15 cellular contexts compared by ENCODE assay signal in genomic region chr1:76268341-76268740, GRCh38.
DNase-seq lines count a peak whose midpoint lies in the region; ATAC-seq and TF ChIP-seq lines count a peak whose summit lies in the region.
"Had no signal": no experiment of that assay in that cellular context is flagged by ENCODE, and none has a peak within 500 bp of the region (broad histone marks: within the 10 kb centered on the region; RNA-seq: fewer than 3 reads in every experiment).

No MANE protein-coding gene starts in this region.

- H3K27me3 Mint-ChIP-seq in activated CD4-positive, alpha-beta T cell treated with anti-CD3 and anti-CD28 coated beads for 36 hours: no peaks in the 10 kb centered on the region
- H3K27me3 Mint-ChIP-seq in activated naive CD8-positive, alpha-beta T cell treated with anti-CD3 and anti-CD28 coated beads, Interleukin-2, amount 10 ng/mL, durations not matched to agents 7 days and 5 days: no peaks in the 10 kb centered on the region

- H3K79me2 ChIP-seq in Loucy (ENCODE audit: insufficient read depth, low read length): no peaks in the 10 kb centered on the region
- H3K79me2 ChIP-seq in parathyroid adenoma: no peaks in the 10 kb centered on the region

- no peak for TF ChIP-seq POLR2A in vagina (IDR thresholded peaks at IDR 0.05)

- H3K4me2 ChIP-seq in Loucy (ENCODE audit: low read depth, low read length, poor library complexity, severe bottlenecking) (peak overlapping the region; percentile 33), parathyroid adenoma (ENCODE audit: low read length) (peak overlapping the region; percentile 69)

- ATAC-seq in activated CD4-positive, alpha-beta T cell treated with anti-CD3 and anti-CD28 coated beads for 36 hours: no peak
- ATAC-seq in activated naive CD8-positive, alpha-beta T cell treated with anti-CD3 and anti-CD28 coated beads, Interleukin-2, amount 10 ng/mL, durations not matched to agents 7 days and 5 days (ENCODE audit: low read depth): no peak
- ATAC-seq in HG02973 (IDR thresholded peaks at IDR 0.05; ENCODE audit: unreplicated experiment): no peak

- CTCF ChIA-PET in activated CD4-positive, alpha-beta T cell treated with anti-CD3 and anti-CD28 coated beads for 36 hours (lab: Charles Lee): interaction anchor here (1.1 to 1.3 kb wide), 2 partner anchors 11 to 14 kb away, joined by 3 to 4 read pairs; no protein-coding TSS in a partner anchor

- no peaks in the 10 kb centered on the region for H4K20me1 ChIP-seq in Loucy (ENCODE audit: insufficient read depth, low read length, poor library complexity, severe bottlenecking)

- H3K27me3 ChIP-seq in Loucy (ENCODE audit: insufficient read depth, low read length, poor library complexity, severe bottlenecking) (no peaks in the 10 kb centered on the region), parathyroid adenoma (ENCODE audit: control insufficient read depth, insufficient read depth, low read length) (no peaks in the 10 kb centered on the region), vagina (no peaks in the 10 kb centered on the region)
- H3K27me3 ChIP-seq: heart right ventricle had no signal

- H3K36me3 Mint-ChIP-seq in activated CD4-positive, alpha-beta T cell treated with anti-CD3 and anti-CD28 coated beads for 36 hours (ENCODE audit: low read depth): no peaks in the 10 kb centered on the region
- H3K36me3 Mint-ChIP-seq in activated naive CD8-positive, alpha-beta T cell treated with anti-CD3 and anti-CD28 coated beads, Interleukin-2, amount 10 ng/mL, durations not matched to agents 7 days and 5 days: peaks cover 8% of the 10 kb centered on the region

- H3K27ac ChIP-seq in parathyroid adenoma (peak overlapping the region; percentile 92), vagina (no peak overlapping the region)
- H3K27ac ChIP-seq: epithelial cell of prostate, GM23248 had no signal

- H3F3A ChIP-seq in Loucy (ENCODE audit: low read depth): peaks cover 7% of the 10 kb centered on the region; the same call in 1 of the 2 replicates

- TF ChIP-seq CTCF in Loucy (conservative IDR thresholded peaks at IDR 0.05; ENCODE audit: low read length) (no peak), parathyroid adenoma (IDR thresholded peaks at IDR 0.05) (no peak), vagina (IDR thresholded peaks at IDR 0.05) (no peak)

- H3K9me3 ChIP-seq in Loucy (ENCODE audit: insufficient read depth, low read depth, low read length) (no peaks in the 10 kb centered on the region), parathyroid adenoma (ENCODE audit: control insufficient read depth, low read length) (no peaks in the 10 kb centered on the region), vagina (no peaks in the 10 kb centered on the region)
- H3K9me3 ChIP-seq: heart right ventricle had no signal

- 0 out of 2 replicates have a peak overlapping the region, but pooled peaks have one; percentile 37 for H2AFZ ChIP-seq in Loucy (ENCODE audit: low read length)
- peak overlapping the region; percentile 66 for H2AFZ ChIP-seq in parathyroid adenoma
- H2AFZ ChIP-seq: GM23248 had no signal

- H3K4me1 Mint-ChIP-seq in activated CD4-positive, alpha-beta T cell treated with anti-CD3 and anti-CD28 coated beads for 36 hours: peaks cover 51% of the 10 kb centered on the region
- H3K4me1 Mint-ChIP-seq in activated naive CD8-positive, alpha-beta T cell treated with anti-CD3 and anti-CD28 coated beads, Interleukin-2, amount 10 ng/mL, durations not matched to agents 7 days and 5 days: peaks cover 52% of the 10 kb centered on the region

- no peak overlapping the region for H3K4me3 Mint-ChIP-seq in activated CD4-positive, alpha-beta T cell treated with anti-CD3 and anti-CD28 coated beads for 36 hours
- H3K4me3 Mint-ChIP-seq in activated naive CD8-positive, alpha-beta T cell treated with anti-CD3 and anti-CD28 coated beads, Interleukin-2, amount 10 ng/mL, durations not matched to agents 7 days and 5 days: peak overlapping the region; percentile 65

- no peaks in the 10 kb centered on the region for H3K9me3 Mint-ChIP-seq in activated CD4-positive, alpha-beta T cell treated with anti-CD3 and anti-CD28 coated beads for 36 hours (ENCODE audit: low read depth)
- H3K9me3 Mint-ChIP-seq in activated naive CD8-positive, alpha-beta T cell treated with anti-CD3 and anti-CD28 coated beads, Interleukin-2, amount 10 ng/mL, durations not matched to agents 7 days and 5 days: peaks cover 3% of the 10 kb centered on the region

- no peaks in the 10 kb centered on the region for H3K9me2 ChIP-seq in Loucy (replicated peaks; ENCODE audit: low read depth, low read length)

- H3K9ac ChIP-seq in Loucy (ENCODE audit: low read depth, low read length, poor library complexity, severe bottlenecking) (no peak overlapping the region), parathyroid adenoma (no peak overlapping the region)
- H3K9ac ChIP-seq: GM23248 had no signal

- H3K27ac Mint-ChIP-seq in activated CD4-positive, alpha-beta T cell treated with anti-CD3 and anti-CD28 coated beads for 36 hours: peak overlapping the region; percentile 69
- peak overlapping the region; percentile 95 for H3K27ac Mint-ChIP-seq in activated naive CD8-positive, alpha-beta T cell treated with anti-CD3 and anti-CD28 coated beads, Interleukin-2, amount 10 ng/mL, durations not matched to agents 7 days and 5 days

- POLR2A ChIA-PET in activated CD4-positive, alpha-beta T cell treated with anti-CD3 and anti-CD28 coated beads for 36 hours (lab: Charles Lee): no interaction called here
- POLR2A ChIA-PET in activated naive CD8-positive, alpha-beta T cell treated with anti-CD3 and anti-CD28 coated beads, Interleukin-2, amount 10 ng/mL, durations not matched to agents 7 days and 5 days (lab: Charles Lee): no interaction called here

- H3K36me3 ChIP-seq in Loucy (ENCODE audit: insufficient read depth, low read length) (no peaks in the 10 kb centered on the region), parathyroid adenoma (ENCODE audit: control insufficient read depth, insufficient read depth, low read length) (no peaks in the 10 kb centered on the region), vagina (no peaks in the 10 kb centered on the region)
- H3K36me3 ChIP-seq: heart right ventricle had no signal

- H3K4me3 ChIP-seq in Loucy (ENCODE audit: low read length, poor library complexity, severe bottlenecking): peak overlapping the region; percentile 14
- H3K4me3 ChIP-seq in parathyroid adenoma (ENCODE audit: low read depth, low read length): no peak overlapping the region
- H3K4me3 ChIP-seq in vagina: no peak overlapping the region
- H3K4me3 ChIP-seq: GM23248, heart right ventricle had no signal

- peaks cover 39% of the 10 kb centered on the region for H3K4me1 ChIP-seq in Loucy (ENCODE audit: insufficient read depth, low read length, poor library complexity, severe bottlenecking)
- peaks cover 27% of the 10 kb centered on the region for H3K4me1 ChIP-seq in parathyroid adenoma
- H3K4me1 ChIP-seq in vagina: peaks cover 4% of the 10 kb centered on the region

- intact Hi-C loops in activated CD4-positive, alpha-beta T cell treated with anti-CD3 and anti-CD28 coated beads for 36 hours (cut with DNase I, micrococcal nuclease): loop anchor here in 1 of 2 experiments (10.0 kb wide), 1 partner anchor 114 kb away; no protein-coding TSS in a partner anchor
- intact Hi-C loops in vagina (cut with DNase I): no loop called here

- no peak for DNase-seq in activated CD4-positive, alpha-beta T cell treated with anti-CD3 and anti-CD28 coated beads for 36 hours
- no peak for DNase-seq in activated CD4-positive, alpha-beta T cell treated with anti-CD3 and anti-CD28 coated beads, Interleukin-2, amount 50 U/mL, for 1 hour
- DNase-seq in activated naive CD8-positive, alpha-beta T cell treated with anti-CD3 and anti-CD28 coated beads, Interleukin-2, amount 10 ng/mL, durations not matched to agents 7 days and 5 days: no peak
- no peak for DNase-seq in vagina (ENCODE audit: extremely low spot score in 2 of 2)
- DNase-seq in NCI-H1694 treated with DMSO at 0.1 percent for 48 hours (lab: John Stamatoyannopoulos, UW): no peak
- DNase-seq: ACHN; GM23248; heart right ventricle; NCI-H446 treated with DMSO at 0.1 percent for 48 hours; RPMI8226; stimulated activated CD4-positive, alpha-beta T cell treated with anti-CD3 and anti-CD28 coated beads, Interleukin-15, amount 100 ng/mL, for 24 hours had no signal
